In genomic region chr1:244970661-244971523, GRCh38 we compare ENCODE assay signal across 8 cellular contexts.
DNase-seq lines count a peak whose midpoint lies in the region; ATAC-seq and TF ChIP-seq lines count a peak whose summit lies in the region.

No MANE protein-coding gene starts in this region.

- H3K36me3 Mint-ChIP-seq in WTC11 = no peaks in the 10 kb centered on the region

- H3K27ac ChIP-seq in caudate nucleus (ENCODE audit: low read depth, low read length) = peak overlapping the region; percentile 100

- POLR2A ChIA-PET in WTC11 (lab: Charles Lee) = interaction anchor here (0.8 to 2.8 kb wide), 4 partner anchors 108 to 318 kb away, joined by 3 to 17 read pairs (median 4); partner anchors contain the start of genes DESI2 and HNRNPU

- peak; percentile 50 for TF ChIP-seq CTCF in AG10803 (conservative IDR thresholded peaks at IDR 0.05; ENCODE audit: low read length)
- 0 out of 2 replicates have a peak, but pooled peaks have one; percentile 21 for TF ChIP-seq CTCF in WTC11 (IDR thresholded peaks at IDR 0.05)

- DNase-seq in AG10803 (ENCODE audit: low read depth) (peak; percentile 96), NCI-H2227 treated with DMSO at 0.1 percent for 48 hours (lab: John Stamatoyannopoulos, UW) (peak; percentile 96), WTC11 (ENCODE audit: low spot score) (peak; percentile 94), caudate nucleus (lab: John Stamatoyannopoulos, UW) (peak; percentile 61 to 99 (median 95)), iris pigment epithelial cell (ENCODE audit: low read depth) (peak; percentile 96)
- peak; percentile 78 to 86 for DNase-seq in stimulated activated CD4-positive, alpha-beta T cell treated with anti-CD3 and anti-CD28 coated beads, Interleukin-12 subunit alpha, Interleukin-12 subunit beta, amount 100 ng/mL, for 24 hours (ENCODE audit: low read depth in 2 of 2)

- CTCF ChIA-PET in WTC11 (lab: Charles Lee) = interaction anchor here (0.8 to 1.9 kb wide), 3 partner anchors 71 to 109 kb away, joined by 3 to 11 read pairs (median 4); no protein-coding TSS in a partner anchor

- no peaks in the 10 kb centered on the region for H3K9me3 Mint-ChIP-seq in WTC11

- peak overlapping the region; percentile 100 for H3K27ac Mint-ChIP-seq in WTC11

- H3K27me3 Mint-ChIP-seq in WTC11 (ENCODE audit: low read depth) = no peaks in the 10 kb centered on the region

- peak; percentile 76 for TF ChIP-seq POLR2A in GM18951 (IDR thresholded peaks at IDR 0.05; ENCODE audit: extremely low read depth, insufficient read depth, insufficient read length)

- ATAC-seq in HG03196 (IDR thresholded peaks at IDR 0.05; ENCODE audit: unreplicated experiment) (peak; percentile 67), WTC11 (peak; percentile 68)

- in situ Hi-C loops in GM18951 (cut with MboI; ENCODE audit: low sequenced_read_pairs, unreplicated experiment) = no loop called here

- H3K4me3 Mint-ChIP-seq in WTC11 = peak overlapping the region; percentile 84

- peak overlapping the region; percentile 71 for H3K4me3 ChIP-seq in AG10803 (ENCODE audit: low read length)

- peaks cover 32% of the 10 kb centered on the region for H3K4me1 Mint-ChIP-seq in WTC11

TF ChIP-seq in WTC11, 78 proteins besides CTCF, POLR2A, EP300 and RAD21 (continues in another document):
- TF ChIP-seq ATF2 (CRISPR knock-in tag; IDR thresholded peaks at IDR 0.05; ENCODE audit: borderline replicate concordance, low read depth) = no peak
- TF ChIP-seq ZNF121 (CRISPR knock-in tag; IDR thresholded peaks at IDR 0.05) = no peak
- TF ChIP-seq SMAD3 (CRISPR knock-in tag; IDR thresholded peaks at IDR 0.05; ENCODE audit: borderline replicate concordance) = no peak; the same call in 1 of the 2 replicates
- TF ChIP-seq TEAD1 (CRISPR knock-in tag; IDR thresholded peaks at IDR 0.05) = no peak
- TF ChIP-seq MAX (CRISPR knock-in tag; IDR thresholded peaks at IDR 0.05) = no peak
- TF ChIP-seq, protein P1, sequence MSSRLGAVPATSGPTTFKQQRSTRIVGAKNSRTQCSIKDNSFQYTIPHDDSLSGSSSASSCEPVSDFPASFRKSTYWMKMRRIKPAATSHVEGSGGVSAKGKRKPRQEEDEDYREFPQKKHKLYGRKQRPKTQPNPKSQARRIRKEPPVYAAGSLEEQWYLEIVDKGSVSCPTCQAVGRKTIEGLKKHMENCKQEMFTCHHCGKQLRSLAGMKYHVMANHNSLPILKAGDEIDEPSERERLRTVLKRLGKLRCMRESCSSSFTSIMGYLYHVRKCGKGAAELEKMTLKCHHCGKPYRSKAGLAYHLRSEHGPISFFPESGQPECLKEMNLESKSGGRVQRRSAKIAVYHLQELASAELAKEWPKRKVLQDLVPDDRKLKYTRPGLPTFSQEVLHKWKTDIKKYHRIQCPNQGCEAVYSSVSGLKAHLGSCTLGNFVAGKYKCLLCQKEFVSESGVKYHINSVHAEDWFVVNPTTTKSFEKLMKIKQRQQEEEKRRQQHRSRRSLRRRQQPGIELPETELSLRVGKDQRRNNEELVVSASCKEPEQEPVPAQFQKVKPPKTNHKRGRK (CRISPR knock-in tag; IDR thresholded peaks at IDR 0.05; ENCODE audit: borderline replicate concordance) = no peak
- TF ChIP-seq ZNF138 (CRISPR knock-in tag; conservative IDR thresholded peaks at IDR 0.05) = no peak
- TF ChIP-seq, protein P2, sequence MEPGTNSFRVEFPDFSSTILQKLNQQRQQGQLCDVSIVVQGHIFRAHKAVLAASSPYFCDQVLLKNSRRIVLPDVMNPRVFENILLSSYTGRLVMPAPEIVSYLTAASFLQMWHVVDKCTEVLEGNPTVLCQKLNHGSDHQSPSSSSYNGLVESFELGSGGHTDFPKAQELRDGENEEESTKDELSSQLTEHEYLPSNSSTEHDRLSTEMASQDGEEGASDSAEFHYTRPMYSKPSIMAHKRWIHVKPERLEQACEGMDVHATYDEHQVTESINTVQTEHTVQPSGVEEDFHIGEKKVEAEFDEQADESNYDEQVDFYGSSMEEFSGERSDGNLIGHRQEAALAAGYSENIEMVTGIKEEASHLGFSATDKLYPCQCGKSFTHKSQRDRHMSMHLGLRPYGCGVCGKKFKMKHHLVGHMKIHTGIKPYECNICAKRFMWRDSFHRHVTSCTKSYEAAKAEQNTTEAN (CRISPR knock-in tag; IDR thresholded peaks at IDR 0.05) = peak; percentile 55; the same call in 1 of the 2 replicates
- peak; percentile 97 for TF ChIP-seq CREM (CRISPR knock-in tag; IDR thresholded peaks at IDR 0.05)
- TF ChIP-seq ZNF263 (CRISPR knock-in tag; IDR thresholded peaks at IDR 0.05; ENCODE audit: low read depth) = peak; percentile 93
- TF ChIP-seq, protein P3, sequence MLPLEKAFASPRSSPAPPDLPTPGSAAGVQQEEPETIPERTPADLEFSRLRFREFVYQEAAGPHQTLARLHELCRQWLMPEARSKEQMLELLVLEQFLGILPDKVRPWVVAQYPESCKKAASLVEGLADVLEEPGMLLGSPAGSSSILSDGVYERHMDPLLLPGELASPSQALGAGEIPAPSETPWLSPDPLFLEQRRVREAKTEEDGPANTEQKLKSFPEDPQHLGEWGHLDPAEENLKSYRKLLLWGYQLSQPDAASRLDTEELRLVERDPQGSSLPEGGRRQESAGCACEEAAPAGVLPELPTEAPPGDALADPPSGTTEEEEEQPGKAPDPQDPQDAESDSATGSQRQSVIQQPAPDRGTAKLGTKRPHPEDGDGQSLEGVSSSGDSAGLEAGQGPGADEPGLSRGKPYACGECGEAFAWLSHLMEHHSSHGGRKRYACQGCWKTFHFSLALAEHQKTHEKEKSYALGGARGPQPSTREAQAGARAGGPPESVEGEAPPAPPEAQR (CRISPR knock-in tag; IDR thresholded peaks at IDR 0.05) = no peak
- TF ChIP-seq CREB1 (CRISPR knock-in tag; IDR thresholded peaks at IDR 0.05) = peak; percentile 60; the same call in 1 of the 2 replicates
- no peak for TF ChIP-seq ZMAT4 (CRISPR knock-in tag; IDR thresholded peaks at IDR 0.05)
- TF ChIP-seq ZNF232 (CRISPR knock-in tag; IDR thresholded peaks at IDR 0.05) = peak; percentile 29; the same call in 1 of the 2 replicates
- no peak for TF ChIP-seq JAZF1 (CRISPR knock-in tag; IDR thresholded peaks at IDR 0.05)
- TF ChIP-seq ESRRA (CRISPR knock-in tag; IDR thresholded peaks at IDR 0.05; ENCODE audit: borderline replicate concordance) = peak; percentile 99
- peak; percentile 61; the same call in 1 of the 2 replicates for TF ChIP-seq E2F4 (CRISPR knock-in tag; IDR thresholded peaks at IDR 0.05; ENCODE audit: borderline replicate concordance, low read depth)
- no peak for TF ChIP-seq GRHL2 (CRISPR knock-in tag; IDR thresholded peaks at IDR 0.05; ENCODE audit: insufficient replicate concordance, severe bottlenecking)
- TF ChIP-seq, protein P4, sequence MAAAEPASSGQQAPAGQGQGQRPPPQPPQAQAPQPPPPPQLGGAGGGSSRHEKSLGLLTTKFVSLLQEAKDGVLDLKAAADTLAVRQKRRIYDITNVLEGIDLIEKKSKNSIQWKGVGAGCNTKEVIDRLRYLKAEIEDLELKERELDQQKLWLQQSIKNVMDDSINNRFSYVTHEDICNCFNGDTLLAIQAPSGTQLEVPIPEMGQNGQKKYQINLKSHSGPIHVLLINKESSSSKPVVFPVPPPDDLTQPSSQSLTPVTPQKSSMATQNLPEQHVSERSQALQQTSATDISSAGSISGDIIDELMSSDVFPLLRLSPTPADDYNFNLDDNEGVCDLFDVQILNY (CRISPR knock-in tag; IDR thresholded peaks at IDR 0.05) = peak; percentile 76

Comparison
In these comparisons a context has a peak if more than half of its experiments do, and no peak if none do; other contexts are left out.
1. Peak in every context shown above with its lines: DNase-seq, ATAC-seq, H3K4me3 ChIP-seq and H3K27ac ChIP-seq.